16 cellular contexts compared by ENCODE assay signal in genomic region chr6:52918771-52919170, GRCh38. TPM values are rescaled to one million over a fixed set of nuclear protein-coding genes. Genes with fewer than 3 reads are reported as not detected.
"Had no signal": no experiment of that assay in that cellular context is flagged by ENCODE, and none has a peak within 500 bp of the region (broad histone marks: within the 10 kb centered on the region; RNA-seq: fewer than 3 reads in every experiment).

No MANE protein-coding gene starts in this region.

RNA-seq across cellular contexts. Expression of gene GSTA3, which starts 9.3 kb away (rescaled TPM):
- total RNA-seq: chondrocyte, dermis microvascular lymphatic vessel endothelial cell, endodermal cell, endothelial cell of umbilical vein, fibroblast of villous mesenchyme, gastrocnemius medialis, heart right ventricle, lung microvascular endothelial cell, mucosa of gallbladder, myocyte, natural killer cell, psoas muscle, sciatic nerve, skeletal muscle tissue, thyroid gland, vagina had no signal
- polyA plus RNA-seq: endothelial cell of umbilical vein, heart right ventricle, psoas muscle had no signal
